In the genomic region with DNA sequence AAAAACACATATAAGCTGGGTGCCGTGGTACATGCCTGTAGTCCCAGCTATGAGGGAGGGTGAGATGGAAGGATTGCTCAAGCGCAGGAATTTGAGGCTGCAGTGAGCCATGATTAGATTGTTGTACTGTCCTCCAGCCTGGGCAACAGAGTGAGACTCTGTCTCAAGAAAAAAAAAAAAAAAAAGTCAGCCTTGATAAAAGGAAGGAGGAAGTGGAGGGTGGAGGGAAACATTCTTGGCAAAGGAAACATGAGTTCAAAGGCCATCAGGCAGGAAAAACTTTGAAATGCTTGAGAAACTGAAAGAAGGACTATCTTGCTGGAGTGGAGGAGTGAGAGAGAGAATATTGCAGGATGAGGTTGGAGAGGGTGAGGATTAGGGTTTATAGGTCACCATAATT, we compare ENCODE assay signal across 24 cellular contexts. TPM values are rescaled to one million over a fixed set of nuclear protein-coding genes. Genes with fewer than 3 reads are reported as not detected.
DNase-seq lines count a peak whose midpoint lies in the region; ATAC-seq and TF ChIP-seq lines count a peak whose summit lies in the region.
"Had no signal": no experiment of that assay in that cellular context is flagged by ENCODE, and none has a peak within 500 bp of the region (broad histone marks: within the 10 kb centered on the region; RNA-seq: fewer than 3 reads in every experiment).

No MANE protein-coding gene starts in this region.

- no peaks in the 10 kb centered on the region for H3K27me3 ChIP-seq in BLaER1

- H3K4me1 ChIP-seq in BLaER1 = peaks cover 7% of the 10 kb centered on the region
- H3K4me1 ChIP-seq: A549 had no signal

- ATAC-seq in left colon = peak; percentile 91
- no peak for ATAC-seq in HG02870 (IDR thresholded peaks at IDR 0.05; ENCODE audit: unreplicated experiment)
- ATAC-seq: A549, GM12878 had no signal

- TF ChIP-seq CTCF in cardiac fibroblast (IDR thresholded peaks at IDR 0.05; ENCODE audit: low read depth, low read length) = no peak
- no peak for TF ChIP-seq CTCF in foreskin fibroblast (IDR thresholded peaks at IDR 0.05; ENCODE audit: low read depth, low read length)

- H3K4me3 ChIP-seq in BLaER1 (no peak overlapping the region), cardiac fibroblast (replicated peaks in 1 of 2; ENCODE audit: low read depth in 2 of 2, low read length in 2 of 2) (no peak overlapping the region), foreskin fibroblast (ENCODE audit: low read depth in 1 of 2, low read length in 2 of 2) (no peak overlapping the region)
- H3K4me3 ChIP-seq: A549, GM12878 had no signal

- no peaks in the 10 kb centered on the region for H3K36me3 ChIP-seq in BLaER1

- in situ Hi-C loops in G401 (cut with HindIII; ENCODE audit: low sequenced_read_pairs) = no loop called here

- intact Hi-C loops in left colon (cut with DNase I, micrococcal nuclease) = loop anchor here in 1 of 2 donors (10.0 kb wide), 1 partner anchor 542 kb away; the partner anchor contains the start of gene PCDHAC1

- no peak overlapping the region for H3K27ac ChIP-seq in BLaER1
- H3K27ac ChIP-seq: A549, KMS-11 had no signal

- DNase-seq in MV-4-11 (lab: John Stamatoyannopoulos, UW) (peak; percentile 58), cardiac fibroblast (ENCODE audit: low read depth in 2 of 2) (peak; percentile 32 to 68), left colon (no peak), foreskin fibroblast (no peak), G401 (ENCODE audit: low spot score) (no peak)
- DNase-seq: CD4-positive, alpha-beta T cell; COR-L47; DMS79 treated with DMSO at 0.1 percent for 48 hours; GOT3; HCEC 1CT; NCI-H1417; NCI-H1694 treated with DMSO at 0.1 percent for 48 hours; NCI-H2081 treated with DMSO at 0.1 percent for 48 hours; NCI-H2171 treated with DMSO at 0.1 percent for 48 hours; NCI-H446; NCI-H526 had no signal

- H3K4me2 ChIP-seq in BLaER1 = peak overlapping the region; percentile 29
- H3K4me2 ChIP-seq: A549, KMS-11 had no signal

- H3K9me3 ChIP-seq in BLaER1 = peaks cover 11% of the 10 kb centered on the region

- H3K9ac ChIP-seq in BLaER1 = no peak overlapping the region
- H3K9ac ChIP-seq: KMS-11 had no signal

- H4K20me1 ChIP-seq in BLaER1 = no peaks in the 10 kb centered on the region

RNA-seq across cellular contexts. Expression of gene ANKHD1, which starts 18.3 kb away (rescaled TPM):
- total RNA-seq in left colon = 100 to 1,000 TPM; 118 to 140 TPM
- 47.9 and 69.4 TPM in 2 replicates for total RNA-seq in G401 (2014; rRNA removed; shearing (Covaris generic))

RNA-seq across cellular contexts. Expression of gene SLC4A9, which starts 23.3 kb away (rescaled TPM):
- under 1 TPM; 0.31 to 0.42 TPM for total RNA-seq in left colon
- total RNA-seq in G401 (2014; rRNA removed; shearing (Covaris generic)) = not detected in 2 replicates
- total RNA-seq: B cell; CD4-positive, alpha-beta T cell; HT1080; Right ventricle myocardium superior had no signal

RNA-seq across cellular contexts. Expression of gene HBEGF, which starts 36.9 kb away (rescaled TPM):
- total RNA-seq in left colon = 10 to 100 TPM; 11.4 to 11.9 TPM
- total RNA-seq in G401 (2014; rRNA removed; shearing (Covaris generic)) = 28.3 and 40.1 TPM in 2 replicates

Comparison
In these comparisons a context has a peak if more than half of its experiments do, and no peak if none do; other contexts are left out.
1. DNase-seq: peak in MV-4-11 (single experiment) and cardiac fibroblast (2 of 2); none in left colon (0 of 2), foreskin fibroblast (0 of 2) and G401 (single experiment).